Comparison of ENCODE assay signal across 14 cellular contexts in genomic region chr10:71371750-71372166, GRCh38. TPM values are rescaled to one million over a fixed set of nuclear protein-coding genes. Genes with fewer than 3 reads are reported as not detected.
DNase-seq lines count a peak whose midpoint lies in the region; ATAC-seq, FAIRE-seq and TF ChIP-seq lines count a peak whose summit lies in the region.
"Had no signal": no experiment of that assay in that cellular context is flagged by ENCODE, and none has a peak within 500 bp of the region (broad histone marks: within the 10 kb centered on the region; RNA-seq: fewer than 3 reads in every experiment).

No MANE protein-coding gene starts in this region.

- H3K36me3 ChIP-seq in K562 (ENCODE audit: control insufficient read depth, insufficient read depth, low read length): no peaks in the 10 kb centered on the region
- H3K36me3 ChIP-seq in esophagus squamous epithelium: no peaks in the 10 kb centered on the region
- H3K36me3 ChIP-seq: adrenal gland, BLaER1 had no signal

- in situ Hi-C loops in K562 (cut with MboI): no loop called here

- POLR2A ChIA-PET in K562 (lab: Yijun Ruan, JAX): no interaction called here

- H4K20me1 ChIP-seq in K562 (replicated peaks; ENCODE audit: control insufficient read depth, insufficient read depth, low read length): no peaks in the 10 kb centered on the region
- H4K20me1 ChIP-seq: BLaER1 had no signal

- no TSS peak for BruUV-seq in K562 (replicated peaks; lab: Mats Ljungman, UMichigan)

- H3K9me3 Mint-ChIP-seq in endothelial cell (ENCODE audit: unreplicated experiment): no peaks in the 10 kb centered on the region
- no peaks in the 10 kb centered on the region for H3K9me3 Mint-ChIP-seq in effector memory CD8-positive, alpha-beta T cell
- H3K9me3 Mint-ChIP-seq: WTC11 had no signal

- TF ChIP-seq POLR2A in K562 (conservative IDR thresholded peaks at IDR 0.05) (no peak), esophagus squamous epithelium (IDR thresholded peaks at IDR 0.05) (no peak)

- no peaks in the 10 kb centered on the region for H3K9me1 ChIP-seq in K562 (ENCODE audit: control insufficient read depth, insufficient read depth, low read length)

- TF ChIP-seq EP300 in K562 (IDR thresholded peaks at IDR 0.05; ENCODE audit: low read length): no peak

- no peak overlapping the region for H3K27ac Mint-ChIP-seq in endothelial cell (ENCODE audit: unreplicated experiment)
- H3K27ac Mint-ChIP-seq in effector memory CD8-positive, alpha-beta T cell: no peak overlapping the region
- H3K27ac Mint-ChIP-seq: WTC11 had no signal

- no peak overlapping the region for H2AFZ ChIP-seq in K562 (ENCODE audit: low read depth, low read length)

- peaks cover 17% of the 10 kb centered on the region for H3K4me1 Mint-ChIP-seq in endothelial cell (ENCODE audit: unreplicated experiment)
- no peaks in the 10 kb centered on the region for H3K4me1 Mint-ChIP-seq in effector memory CD8-positive, alpha-beta T cell (ENCODE audit: low read depth in 2 of 2)
- H3K4me1 Mint-ChIP-seq: WTC11 had no signal

- TF ChIP-seq CTCF in K562 (IDR thresholded peaks at IDR 0.05 in 2 of 3, conservative IDR thresholded peaks at IDR 0.05 in 1 of 3; ENCODE audit: insufficient read depth in 2 of 3, low read depth in 1 of 3, low read length in 3 of 3) (no peak), endothelial cell (IDR thresholded peaks at IDR 0.05; ENCODE audit: unreplicated experiment) (no peak), esophagus squamous epithelium (IDR thresholded peaks at IDR 0.05) (no peak)

- H3K36me3 Mint-ChIP-seq in endothelial cell (ENCODE audit: low read depth, unreplicated experiment): no peaks in the 10 kb centered on the region
- no peaks in the 10 kb centered on the region for H3K36me3 Mint-ChIP-seq in effector memory CD8-positive, alpha-beta T cell (ENCODE audit: insufficient read depth)
- H3K36me3 Mint-ChIP-seq: WTC11 had no signal

- peaks cover 0 to under 1% of the 10 kb centered on the region in 2 experiments; a peak in 2 of 5 replicates for H3K4me1 ChIP-seq in K562 (replicated peaks in 1 of 2; ENCODE audit: control insufficient read depth in 2 of 2, insufficient read depth in 2 of 2, low read length in 2 of 2)
- peaks cover 1 to 8% (median 3%) of the 10 kb centered on the region in 3 donors for H3K4me1 ChIP-seq in esophagus squamous epithelium

- no peak for FAIRE-seq in K562 (lab: Jason Lieb, UNC)

- no peak overlapping the region for H3K4me3 Mint-ChIP-seq in endothelial cell (ENCODE audit: unreplicated experiment)
- no peak overlapping the region for H3K4me3 Mint-ChIP-seq in effector memory CD8-positive, alpha-beta T cell
- H3K4me3 Mint-ChIP-seq: WTC11 had no signal

- no peak for TF ChIP-seq RAD21 in K562 (CRISPR knock-in tag; conservative IDR thresholded peaks at IDR 0.05 in 1 of 2, IDR thresholded peaks at IDR 0.05 in 1 of 2)

- 0% methylated on average over 6 of the region's 6 CpGs for WGBS in K562 (ENCODE audit: insufficient coverage, low coverage, missing lambda C conversion rate)
- WGBS in esophagus squamous epithelium, 2 donors: 56 to 63% methylated on average over 6 of the region's 6 CpGs

- DNase-seq in Ammon's horn (ENCODE audit: low spot score) (peak; percentile 55), K562 (ENCODE audit: extremely low read depth in 1 of 4, low spot score in 3 of 4) (no peak), endothelial cell (ENCODE audit: low spot score) (no peak), NCI-H2171 (lab: John Stamatoyannopoulos, UW) (no peak), esophagus squamous epithelium (lab: John Stamatoyannopoulos, UW) (no peak)
- no peak for DNase-seq in effector memory CD8-positive, alpha-beta T cell
- DNase-seq: adrenal gland, erythroblast, NCI-H2227 treated with DMSO at 0.1 percent for 48 hours, retina had no signal

- H3K27ac ChIP-seq in K562 (ENCODE audit: extremely low read depth, low read depth, low read length): no peak overlapping the region
- peak overlapping the region in 2 of 4 donors; percentile 21 to 53 for H3K27ac ChIP-seq in esophagus squamous epithelium
- H3K27ac ChIP-seq: BLaER1 had no signal

- peak; percentile 47 for ATAC-seq in GM19351 (IDR thresholded peaks at IDR 0.05; ENCODE audit: unreplicated experiment)
- peak; percentile 57 for ATAC-seq in HG03442 (IDR thresholded peaks at IDR 0.05; ENCODE audit: unreplicated experiment)
- no peak for ATAC-seq in K562
- no peak for ATAC-seq in effector memory CD8-positive, alpha-beta T cell (replicated peaks)
- ATAC-seq: WTC11 had no signal

- CTCF ChIA-PET in K562 (lab: Yijun Ruan, JAX; ENCODE audit: low intra/inter-chr PET ratio): interaction anchor here (1.1 kb wide), 1 partner anchor 19 kb away, joined by 3 read pairs; no protein-coding TSS in a partner anchor

- H3K4me3 ChIP-seq in K562 (no peak overlapping the region), esophagus squamous epithelium (no peak overlapping the region)
- H3K4me3 ChIP-seq: adrenal gland, BLaER1 had no signal

- intact Hi-C loops in K562 (cut with micrococcal nuclease): no loop called here
- intact Hi-C loops in esophagus squamous epithelium (cut with DNase I): no loop called here

- H3K79me2 ChIP-seq in K562 (ENCODE audit: control insufficient read depth, insufficient read depth, low read length): no peaks in the 10 kb centered on the region

- no peak overlapping the region for H3K9ac ChIP-seq in K562 (ENCODE audit: insufficient read depth in 1 of 2, low read depth in 2 of 2, low read length in 2 of 2)
- H3K9ac ChIP-seq: BLaER1 had no signal

- H3K4me2 ChIP-seq in K562 (ENCODE audit: insufficient read depth, low read length): no peak overlapping the region
- H3K4me2 ChIP-seq: BLaER1 had no signal

- H3K27me3 ChIP-seq in K562 (ENCODE audit: control insufficient read depth in 2 of 2, insufficient read depth in 2 of 2, low read length in 2 of 2) (peaks cover 8 to 32% of the 10 kb centered on the region in 2 experiments; a peak in 4 of 5 replicates), esophagus squamous epithelium (no peaks in the 10 kb centered on the region)
- H3K27me3 ChIP-seq: adrenal gland, BLaER1 had no signal

- H3K27me3 Mint-ChIP-seq in endothelial cell (ENCODE audit: unreplicated experiment): peaks cover 4% of the 10 kb centered on the region
- peaks cover 21 to 41% of the 10 kb centered on the region in 2 donors for H3K27me3 Mint-ChIP-seq in effector memory CD8-positive, alpha-beta T cell

- H3K9me3 ChIP-seq in K562 (replicated peaks; ENCODE audit: control insufficient read depth, insufficient read depth, low read depth, low read length) (no peaks in the 10 kb centered on the region), esophagus squamous epithelium (no peaks in the 10 kb centered on the region)
- H3K9me3 ChIP-seq: adrenal gland, BLaER1 had no signal

TF ChIP-seq in K562, 482 proteins besides CTCF, POLR2A, EP300 and RAD21 (continues in another document):
- no peak for TF ChIP-seq RNF2 (IDR thresholded peaks at IDR 0.05)
- TF ChIP-seq PTRF (tag; IDR thresholded peaks at IDR 0.05): no peak
- TF ChIP-seq STAT5A (IDR thresholded peaks at IDR 0.05; ENCODE audit: borderline replicate concordance, low read length): no peak
- TF ChIP-seq NFIX (CRISPR knock-in tag; IDR thresholded peaks at IDR 0.05; ENCODE audit: low read depth): no peak
- TF ChIP-seq SETDB1 (IDR thresholded peaks at IDR 0.05; ENCODE audit: low read length): no peak

RNA-seq across cellular contexts. Expression of gene CDH23, which starts 25.0 kb away (rescaled TPM):
- 0.32 and 1.6 TPM in 2 replicates for total RNA-seq in K562 (2011; cell fraction: chromatin; rRNA removed; ENCODE audit: low replicate concordance)
- total RNA-seq in K562 (2011; cell fraction: nucleolus; rRNA removed): 0.50 and 0.66 TPM in 2 replicates
- 0.22 and 0.84 TPM in 2 replicates for total RNA-seq in K562 (2011; cell fraction: nucleoplasm; rRNA removed)
- total RNA-seq in K562 (2014; rRNA removed): 0.29 and 0.45 TPM in 2 replicates
- total RNA-seq in K562 (2014; rRNA removed; fragmentation: Illumina TruSeq; extraction: Trizol): 0.41 and 0.47 TPM in 2 replicates
- 0.18 and 0.34 TPM in 2 replicates for total RNA-seq in K562 (2015; rRNA removed; fragmentation: Illumina TruSeq; extraction: Trizol)
- total RNA-seq in K562 (2021): 0.47 and 0.53 TPM in 2 replicates
- polyA plus RNA-seq in K562 (2011; rRNA removed): 0.15 and 0.71 TPM in 2 replicates
- polyA plus RNA-seq in K562 (2011; cell fraction: cytosol; rRNA removed): 0.12 and 1.1 TPM in 2 replicates
- 0.67 and 3.2 TPM in 2 replicates for polyA plus RNA-seq in K562 (2011; cell fraction: nucleus; rRNA removed)
- polyA plus RNA-seq in K562 (2012): 0.42 and 0.94 TPM in 2 replicates
- polyA plus RNA-seq in K562 (2014; fragmentation: Illumina TruSeq; extraction: Trizol): 0.24 and 0.61 TPM in 2 replicates
- polyA plus RNA-seq in K562 (2014; fragmentation: Nextera tagmentation; extraction: Ambion mirVana): under 1 TPM; 0.34 to 0.36 TPM
- 0.43 and 1.2 TPM in 2 replicates for polyA plus RNA-seq in K562 (2014; rRNA removed)
- 0.42 TPM in 1 of 2 replicates, not detected in the other for polyA minus RNA-seq in K562 (2011; rRNA and poly(A)+ RNA removed)
- 0.95 TPM in 1 of 2 replicates, not detected in the other for polyA minus RNA-seq in K562 (2011; cell fraction: cytosol; rRNA and poly(A)+ RNA removed)
- polyA minus RNA-seq in K562 (2011; cell fraction: nucleus; rRNA and poly(A)+ RNA removed): 0.44 and 0.54 TPM in 2 replicates
- total RNA-seq in endothelial cell (ENCODE audit: unreplicated experiment): 0.54 TPM
- total RNA-seq in esophagus squamous epithelium: 1 to 10 TPM in 2 of 4 donors, under 1 TPM in 2; 0.57 to 5.9 (median 1.0) TPM

RNA-seq across cellular contexts. Expression of gene SLC29A3, which starts 52.7 kb away (rescaled TPM):
- total RNA-seq in K562 (2011; cell fraction: chromatin; rRNA removed; ENCODE audit: low replicate concordance): 5.7 and 14.0 TPM in 2 replicates
- 13.4 and 15.0 TPM in 2 replicates for total RNA-seq in K562 (2011; cell fraction: nucleolus; rRNA removed)
- 11.0 and 15.7 TPM in 2 replicates for total RNA-seq in K562 (2011; cell fraction: nucleoplasm; rRNA removed)
- total RNA-seq in K562 (2014; rRNA removed): 2.1 and 4.5 TPM in 2 replicates
- total RNA-seq in K562 (2014; rRNA removed; fragmentation: Illumina TruSeq; extraction: Trizol): 2.8 TPM in 2 replicates
- total RNA-seq in K562 (2015; rRNA removed; fragmentation: Illumina TruSeq; extraction: Trizol): 3.2 and 3.6 TPM in 2 replicates
- 8.2 and 8.5 TPM in 2 replicates for total RNA-seq in K562 (2021)
- polyA plus RNA-seq in K562 (2011; rRNA removed): 4.1 and 7.1 TPM in 2 replicates
- 7.9 and 15.0 TPM in 2 replicates for polyA plus RNA-seq in K562 (2011; cell fraction: cytosol; rRNA removed)
- polyA plus RNA-seq in K562 (2011; cell fraction: nucleus; rRNA removed): 5.0 and 7.3 TPM in 2 replicates
- polyA plus RNA-seq in K562 (2012): 8.2 and 10.4 TPM in 2 replicates
- 10.5 and 10.7 TPM in 2 replicates for polyA plus RNA-seq in K562 (2014; fragmentation: Illumina TruSeq; extraction: Trizol)
- polyA plus RNA-seq in K562 (2014; fragmentation: Nextera tagmentation; extraction: Ambion mirVana): 10 to 100 TPM in 1 of 2 experiments, 1 to 10 TPM in 1; 6.3 to 10.3 TPM
- 4.5 and 4.6 TPM in 2 replicates for polyA plus RNA-seq in K562 (2014; rRNA removed)
- polyA minus RNA-seq in K562 (2011; rRNA and poly(A)+ RNA removed): 5.9 and 6.1 TPM in 2 replicates
- polyA minus RNA-seq in K562 (2011; cell fraction: cytosol; rRNA and poly(A)+ RNA removed): 6.7 and 9.5 TPM in 2 replicates
- polyA minus RNA-seq in K562 (2011; cell fraction: nucleus; rRNA and poly(A)+ RNA removed): 5.0 and 5.7 TPM in 2 replicates
- 11.7 TPM for total RNA-seq in endothelial cell (ENCODE audit: unreplicated experiment)
- total RNA-seq in esophagus squamous epithelium: 1 to 10 TPM in 3 of 4 donors, under 1 TPM in 1; 0.87 to 3.1 (median 2.3) TPM

Comparison
In these comparisons a context has a peak if more than half of its experiments do, and no peak if none do; other contexts are left out.
1. ATAC-seq: peak in GM19351 (single experiment) and HG03442 (single experiment); none in K562 (single experiment) and effector memory CD8-positive, alpha-beta T cell (single experiment).